In the genomic region with DNA sequence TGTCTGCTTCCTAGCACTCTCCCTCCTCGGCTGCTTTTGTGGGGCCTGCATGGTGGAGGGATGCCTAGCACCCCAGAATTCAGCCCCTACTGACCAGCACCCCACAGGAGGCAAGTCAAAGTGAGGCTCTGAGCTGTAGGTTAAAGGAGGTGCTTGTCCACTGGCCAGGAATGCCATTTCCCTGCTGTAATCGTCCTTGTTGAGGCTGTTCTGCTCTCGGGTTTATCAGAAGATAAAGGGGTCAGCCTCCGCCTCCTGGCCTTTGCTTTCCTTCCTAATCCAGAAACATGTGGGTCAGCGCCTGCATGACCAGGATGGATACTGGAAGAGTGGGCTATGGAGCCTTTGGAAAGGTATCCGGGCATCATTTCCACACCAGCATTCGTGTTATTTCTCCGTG, we compare ENCODE assay signal across 23 cellular contexts.
A peak's percentile ranks its signal among the peaks of the same experiment; 100 is the strongest.
DNase-seq lines count a peak whose midpoint lies in the region; ATAC-seq and TF ChIP-seq lines count a peak whose summit lies in the region.
"Had no signal": no experiment of that assay in that cellular context is flagged by ENCODE, and none has a peak within 500 bp of the region (broad histone marks: within the 10 kb centered on the region; RNA-seq: fewer than 3 reads in every experiment).

No MANE protein-coding gene starts in this region.

- 62 to 65% methylated on average over 8 of the region's 8 CpGs for WGBS in heart right ventricle, 2 donors

- peak overlapping the region; percentile 89 for H3K27ac Mint-ChIP-seq in stimulated activated effector memory CD8-positive, alpha-beta T cell treated with anti-CD3 and anti-CD28 coated beads, Interleukin-12 subunit alpha, Interleukin-12 subunit beta, amount 100 ng/mL, for 72 hours
- no peak overlapping the region for H3K27ac Mint-ChIP-seq in activated naive CD8-positive, alpha-beta T cell treated with anti-CD3 and anti-CD28 coated beads, Interleukin-2, amount 50 U/mL, for 24 hours
- H3K27ac Mint-ChIP-seq: B cell, H9 had no signal

- DNase-seq in Right ventricle myocardium superior (no peak), right atrium auricular region (ENCODE audit: low spot score) (no peak), SJCRH30 (no peak), heart right ventricle (peak in 1 of 2 donors; percentile 52), NCI-H2227 (lab: John Stamatoyannopoulos, UW; ENCODE audit: unreplicated experiment) (no peak)
- DNase-seq in stimulated activated effector memory CD8-positive, alpha-beta T cell treated with anti-CD3 and anti-CD28 coated beads, Interleukin-12 subunit alpha, Interleukin-12 subunit beta, amount 100 ng/mL, for 72 hours (ENCODE audit: low spot score in 2 of 2) = no peak
- no peak for DNase-seq in activated naive CD8-positive, alpha-beta T cell treated with anti-CD3 and anti-CD28 coated beads, Interleukin-2, amount 50 U/mL, for 24 hours
- DNase-seq: COR-L47, DMS79, GM23248, H9, Kasumi-1, NCI-H1092, NCI-H1436 treated with DMSO at 0.1 percent for 48 hours, NCI-H2029, NCI-H345, NCI-H524 treated with DMSO at 0.1 percent for 48 hours, OCI-M1, SHP77 had no signal

- H3K27me3 ChIP-seq in right atrium auricular region = no peaks in the 10 kb centered on the region
- H3K27me3 ChIP-seq in SJCRH30 = no peaks in the 10 kb centered on the region
- H3K27me3 ChIP-seq in heart right ventricle = no peaks in the 10 kb centered on the region

- H3K27me3 Mint-ChIP-seq in activated naive CD8-positive, alpha-beta T cell treated with anti-CD3 and anti-CD28 coated beads, Interleukin-2, amount 50 U/mL, for 24 hours = peaks cover 4% of the 10 kb centered on the region
- H3K27me3 Mint-ChIP-seq: B cell; CD4-positive, CD25-positive, alpha-beta regulatory T cell had no signal

- H3K4me1 Mint-ChIP-seq in stimulated activated effector memory CD8-positive, alpha-beta T cell treated with anti-CD3 and anti-CD28 coated beads, Interleukin-12 subunit alpha, Interleukin-12 subunit beta, amount 100 ng/mL, for 72 hours = peaks cover 38% of the 10 kb centered on the region
- H3K4me1 Mint-ChIP-seq in activated naive CD8-positive, alpha-beta T cell treated with anti-CD3 and anti-CD28 coated beads, Interleukin-2, amount 50 U/mL, for 24 hours = peaks cover 29% of the 10 kb centered on the region

- peak; percentile 63 for ATAC-seq in Right ventricle myocardium superior (ENCODE audit: poor library complexity)
- ATAC-seq in heart right ventricle = peak; percentile 34 to 90 (median 67)
- ATAC-seq in stimulated activated effector memory CD8-positive, alpha-beta T cell treated with anti-CD3 and anti-CD28 coated beads, Interleukin-12 subunit alpha, Interleukin-12 subunit beta, amount 100 ng/mL, for 72 hours = no peak
- no peak for ATAC-seq in GM18867 (IDR thresholded peaks at IDR 0.05; ENCODE audit: unreplicated experiment)
- no peak for ATAC-seq in activated naive CD8-positive, alpha-beta T cell treated with anti-CD3 and anti-CD28 coated beads, Interleukin-2, amount 50 U/mL, for 24 hours

- H3K4me1 ChIP-seq in right atrium auricular region (peaks cover 0 to 21% of the 10 kb centered on the region in 2 donors), SJCRH30 (peaks cover 35% of the 10 kb centered on the region), heart right ventricle (peaks cover 0 to 52% (median 30%) of the 10 kb centered on the region in 9 donors)

- no peak for TF ChIP-seq CTCF in right atrium auricular region (IDR thresholded peaks at IDR 0.05)
- no peak for TF ChIP-seq CTCF in heart right ventricle (IDR thresholded peaks at IDR 0.05)

- no peaks in the 10 kb centered on the region for H3K36me3 Mint-ChIP-seq in stimulated activated effector memory CD8-positive, alpha-beta T cell treated with anti-CD3 and anti-CD28 coated beads, Interleukin-12 subunit alpha, Interleukin-12 subunit beta, amount 100 ng/mL, for 72 hours
- no peaks in the 10 kb centered on the region for H3K36me3 Mint-ChIP-seq in activated naive CD8-positive, alpha-beta T cell treated with anti-CD3 and anti-CD28 coated beads, Interleukin-2, amount 50 U/mL, for 24 hours (ENCODE audit: low read depth)
- H3K36me3 Mint-ChIP-seq: CD4-positive, CD25-positive, alpha-beta regulatory T cell had no signal

- H3K36me3 ChIP-seq in right atrium auricular region = no peaks in the 10 kb centered on the region
- H3K36me3 ChIP-seq in SJCRH30 = no peaks in the 10 kb centered on the region
- H3K36me3 ChIP-seq in heart right ventricle = peaks cover 0 to 7% (median 0%) of the 10 kb centered on the region in 9 donors

- H3K4me3 ChIP-seq in right atrium auricular region (no peak overlapping the region), SJCRH30 (no peak overlapping the region), heart right ventricle (no peak overlapping the region)
- H3K4me3 ChIP-seq: GM23248, SK-N-MC had no signal

- H3K27ac ChIP-seq in right atrium auricular region (no peak overlapping the region), SJCRH30 (peak overlapping the region; percentile 40), heart right ventricle (peak overlapping the region in 5 of 10 donors; percentile 27 to 75 (median 55))
- H3K27ac ChIP-seq: GM23248, SK-N-MC had no signal

- H3K9me3 ChIP-seq in right atrium auricular region (no peaks in the 10 kb centered on the region), SJCRH30 (replicated peaks) (peaks cover 4% of the 10 kb centered on the region; the same call in 1 of the 2 replicates), heart right ventricle (no peaks in the 10 kb centered on the region)

- H3K9me3 Mint-ChIP-seq in stimulated activated effector memory CD8-positive, alpha-beta T cell treated with anti-CD3 and anti-CD28 coated beads, Interleukin-12 subunit alpha, Interleukin-12 subunit beta, amount 100 ng/mL, for 72 hours = no peaks in the 10 kb centered on the region
- no peaks in the 10 kb centered on the region for H3K9me3 Mint-ChIP-seq in activated naive CD8-positive, alpha-beta T cell treated with anti-CD3 and anti-CD28 coated beads, Interleukin-2, amount 50 U/mL, for 24 hours
- H3K9me3 Mint-ChIP-seq: H9 had no signal

- peak overlapping the region; percentile 33 for H3K4me3 Mint-ChIP-seq in stimulated activated effector memory CD8-positive, alpha-beta T cell treated with anti-CD3 and anti-CD28 coated beads, Interleukin-12 subunit alpha, Interleukin-12 subunit beta, amount 100 ng/mL, for 72 hours
- H3K4me3 Mint-ChIP-seq in activated naive CD8-positive, alpha-beta T cell treated with anti-CD3 and anti-CD28 coated beads, Interleukin-2, amount 50 U/mL, for 24 hours = no peak overlapping the region
- H3K4me3 Mint-ChIP-seq: B cell; CD4-positive, CD25-positive, alpha-beta regulatory T cell; H9 had no signal

- intact Hi-C loops in Right ventricle myocardium superior (cut with DNase I) (no loop called here), heart right ventricle (cut with DNase I) (loop anchor here in 2 of 10 donors (5.0 kb wide), 1 partner anchor 40 kb away; no protein-coding TSS in a partner anchor)

Comparison
In these comparisons a context has a peak if more than half of its experiments do, and no peak if none do; other contexts are left out.
1. ATAC-seq: peak in Right ventricle myocardium superior (single experiment) and heart right ventricle (8 of 8); none in stimulated activated effector memory CD8-positive, alpha-beta T cell treated with anti-CD3 and anti-CD28 coated beads, Interleukin-12 subunit alpha, Interleukin-12 subunit beta, amount 100 ng/mL, for 72 hours (single experiment), GM18867 (single experiment) and activated naive CD8-positive, alpha-beta T cell treated with anti-CD3 and anti-CD28 coated beads, Interleukin-2, amount 50 U/mL, for 24 hours (single experiment).